In the genomic region with DNA sequence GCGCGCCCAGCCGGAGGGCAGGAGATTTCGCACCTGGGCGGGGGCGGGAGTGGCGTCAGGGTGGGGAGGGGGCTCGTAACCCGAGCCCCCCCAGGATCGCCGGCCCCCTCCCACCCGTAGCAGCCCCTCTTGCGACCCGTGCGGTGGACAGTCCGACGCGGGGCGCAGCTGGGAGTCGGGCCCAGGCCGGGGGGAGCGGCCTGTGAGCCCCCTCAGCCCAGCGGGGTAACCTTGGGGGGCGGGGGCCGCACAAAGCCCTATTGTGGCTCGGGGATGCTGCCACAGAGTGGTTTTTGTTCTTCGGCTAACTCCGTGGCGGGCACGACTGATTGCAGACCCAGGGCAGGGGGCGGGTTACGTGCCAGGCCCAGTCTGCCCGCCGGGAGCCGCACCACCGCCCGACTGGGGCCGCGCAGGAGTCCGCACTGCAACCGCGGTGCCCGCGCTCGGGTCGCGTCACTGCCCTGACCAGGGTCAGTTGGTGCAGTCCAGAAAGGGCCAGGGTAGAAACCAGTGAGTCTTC, we compare ENCODE assay signal across 8 cellular contexts. TPM values are rescaled to one million over a fixed set of nuclear protein-coding genes. Genes with fewer than 3 reads are reported as not detected.
DNase-seq lines count a peak whose midpoint lies in the region; ATAC-seq, FAIRE-seq and TF ChIP-seq lines count a peak whose summit lies in the region.

No MANE protein-coding gene starts in this region.

- no peaks in the 10 kb centered on the region for H3K27me3 ChIP-seq in pancreas
- no peaks in the 10 kb centered on the region for H3K27me3 ChIP-seq in WERI-Rb-1 (ENCODE audit: insufficient read depth, low read depth, severe bottlenecking)

- no peaks in the 10 kb centered on the region for H3K36me3 Mint-ChIP-seq in IgD-negative memory B cell
- no peaks in the 10 kb centered on the region for H3K36me3 Mint-ChIP-seq in activated naive CD4-positive, alpha-beta T cell treated with anti-CD3 and anti-CD28 coated beads, Interleukin-2, amount 50 U/mL, for 72 hours

- H3K27me3 Mint-ChIP-seq in IgD-negative memory B cell = peaks cover 12% of the 10 kb centered on the region

- H3K4me1 Mint-ChIP-seq in IgD-negative memory B cell = peaks cover 20 to 35% (median 27%) of the 10 kb centered on the region in 3 donors

- intact Hi-C loops in left cardiac atrium (cut with DNase I) (loop anchor here in 1 of 2 donors (2.0 to 10.0 kb wide), 3 partner anchors 19 to 179 kb away; partner anchors contain the start of genes NPFF, SP1 and TARBP2), pancreas (cut with DNase I) (no loop called here)

- 3 to 4% methylated on average over 47 of the region's 47 CpGs for WGBS in pancreas, 2 donors

- peak overlapping the region in 3 of 4 donors; percentile 74 to 82 (median 79) for H3K27ac ChIP-seq in pancreas
- no peak overlapping the region for H3K27ac ChIP-seq in WERI-Rb-1

- peak overlapping the region; percentile 83 to 99 (median 92) for H3K4me3 Mint-ChIP-seq in IgD-negative memory B cell

- H3K36me3 ChIP-seq in pancreas (no peaks in the 10 kb centered on the region), WERI-Rb-1 (no peaks in the 10 kb centered on the region; the same call in 1 of the 2 replicates)

- peaks cover 0 to 1% (median 0%) of the 10 kb centered on the region in 3 donors for H3K9me3 Mint-ChIP-seq in IgD-negative memory B cell
- H3K9me3 Mint-ChIP-seq in activated naive CD4-positive, alpha-beta T cell treated with anti-CD3 and anti-CD28 coated beads, Interleukin-2, amount 50 U/mL, for 72 hours = no peaks in the 10 kb centered on the region

- no peaks in the 10 kb centered on the region for H3K9me3 ChIP-seq in pancreas
- H3K9me3 ChIP-seq in WERI-Rb-1 (ENCODE audit: severe bottlenecking) = no peaks in the 10 kb centered on the region

- no peak for DNase-seq in AG09309 (ENCODE audit: low read depth)
- DNase-seq in activated naive CD4-positive, alpha-beta T cell treated with anti-CD3 and anti-CD28 coated beads, Interleukin-2, amount 50 U/mL, for 72 hours (ENCODE audit: low spot score in 2 of 2) = peak; percentile 32 to 69
- peak; percentile 53 for DNase-seq in left cardiac atrium
- DNase-seq in pancreas = peak; percentile 19 to 79 (median 50)
- no peak for DNase-seq in MV-4-11 (lab: John Stamatoyannopoulos, UW)
- no peak for DNase-seq in NCI-H82 treated with DMSO at 0.1 percent for 48 hours (lab: John Stamatoyannopoulos, UW; ENCODE audit: unreplicated experiment)
- no peak for DNase-seq in WERI-Rb-1

- H3K4me1 ChIP-seq in pancreas = peaks cover 7 to 21% (median 10%) of the 10 kb centered on the region in 3 donors

- H3K4me3 ChIP-seq in AG09309 (ENCODE audit: control insufficient read depth, low read depth, low read length) = peak overlapping the region; percentile 55
- H3K4me3 ChIP-seq in pancreas = peak overlapping the region; percentile 26 to 74 (median 44)
- no peak overlapping the region for H3K4me3 ChIP-seq in WERI-Rb-1 (ENCODE audit: low read depth, low read length)

- no peak for FAIRE-seq in pancreas (lab: Jason Lieb, UNC)

- peak overlapping the region in 2 of 3 donors; percentile 49 to 59 for H3K27ac Mint-ChIP-seq in IgD-negative memory B cell
- H3K27ac Mint-ChIP-seq in activated naive CD4-positive, alpha-beta T cell treated with anti-CD3 and anti-CD28 coated beads, Interleukin-2, amount 50 U/mL, for 72 hours = peak overlapping the region; percentile 37 to 85

- no peak for ATAC-seq in activated naive CD4-positive, alpha-beta T cell treated with anti-CD3 and anti-CD28 coated beads, Interleukin-2, amount 50 U/mL, for 72 hours
- ATAC-seq in left cardiac atrium = peak; percentile 17 to 27
- peak in 2 of 4 donors; percentile 2 to 6 for ATAC-seq in pancreas

- TF ChIP-seq CTCF in AG09309 (IDR thresholded peaks at IDR 0.05; ENCODE audit: control insufficient read depth, insufficient read depth, low read depth, low read length, missing control alignments) (no peak), pancreas (IDR thresholded peaks at IDR 0.05) (no peak), WERI-Rb-1 (IDR thresholded peaks at IDR 0.05; ENCODE audit: low read depth, low read length) (no peak)

RNA-seq across cellular contexts. Expression of gene AAAS, which starts 4.2 kb away (rescaled TPM):
- polyA plus RNA-seq in IgD-negative memory B cell (41.3 TPM), pancreas (10 to 100 TPM; 51.7 to 61.1 TPM)
- total RNA-seq in activated naive CD4-positive, alpha-beta T cell treated with anti-CD3 and anti-CD28 coated beads, Interleukin-2, amount 50 U/mL, for 72 hours = 10 to 100 TPM; 52.3 to 83.5 TPM
- total RNA-seq in left cardiac atrium (10 to 100 TPM; 35.7 to 40.3 TPM), pancreas (10 to 100 TPM; 18.6 to 37.0 (median 22.6) TPM)

RNA-seq across cellular contexts. Expression of gene SP7, which starts 10.6 kb away (rescaled TPM):
- not detected for polyA plus RNA-seq in IgD-negative memory B cell
- not detected for total RNA-seq in activated naive CD4-positive, alpha-beta T cell treated with anti-CD3 and anti-CD28 coated beads, Interleukin-2, amount 50 U/mL, for 72 hours
- not detected for total RNA-seq in left cardiac atrium
- total RNA-seq in pancreas = not detected
- polyA plus RNA-seq in pancreas = not detected

RNA-seq across cellular contexts. Expression of gene MYG1, which starts 26.1 kb away (rescaled TPM):
- polyA plus RNA-seq in IgD-negative memory B cell (50.4 TPM), pancreas (10 to 100 TPM; 58.1 to 76.9 TPM)
- 10 to 100 TPM; 63.8 to 91.5 TPM for total RNA-seq in activated naive CD4-positive, alpha-beta T cell treated with anti-CD3 and anti-CD28 coated beads, Interleukin-2, amount 50 U/mL, for 72 hours
- total RNA-seq in left cardiac atrium (10 to 100 TPM; 35.0 to 37.0 TPM), pancreas (10 to 100 TPM; 25.4 to 34.1 (median 30.6) TPM)

RNA-seq across cellular contexts. Expression of gene PFDN5, which starts 30.3 kb away (rescaled TPM):
- polyA plus RNA-seq in IgD-negative memory B cell (1,442 TPM), pancreas (100 to 1,000 TPM; 874 to 875 TPM)
- 100 to 1,000 TPM; 334 to 355 TPM for total RNA-seq in activated naive CD4-positive, alpha-beta T cell treated with anti-CD3 and anti-CD28 coated beads, Interleukin-2, amount 50 U/mL, for 72 hours
- total RNA-seq in left cardiac atrium (100 to 1,000 TPM; 345 to 377 TPM), pancreas (100 to 1,000 TPM; 203 to 247 (median 231) TPM)

RNA-seq across cellular contexts. Expression of gene SP1, which starts 54.4 kb away (rescaled TPM):
- polyA plus RNA-seq in IgD-negative memory B cell (9.1 TPM), pancreas (10 to 100 TPM in 1 of 2 donors, 1 to 10 TPM in 1; 8.4 to 10.8 TPM)
- 100 to 1,000 TPM in 1 of 2 donors, 10 to 100 TPM in 1; 86.0 to 156 TPM for total RNA-seq in activated naive CD4-positive, alpha-beta T cell treated with anti-CD3 and anti-CD28 coated beads, Interleukin-2, amount 50 U/mL, for 72 hours
- total RNA-seq in left cardiac atrium (10 to 100 TPM; 31.3 to 33.4 TPM), pancreas (10 to 100 TPM; 25.1 to 48.4 (median 32.5) TPM)

Comparison
In these comparisons a context has a peak if more than half of its experiments do, and no peak if none do; other contexts are left out.
1. DNase-seq: peak in activated naive CD4-positive, alpha-beta T cell treated with anti-CD3 and anti-CD28 coated beads, Interleukin-2, amount 50 U/mL, for 72 hours (2 of 2), left cardiac atrium (single experiment) and pancreas (6 of 6); none in AG09309 (single experiment), MV-4-11 (single experiment), NCI-H82 treated with DMSO at 0.1 percent for 48 hours (single experiment) and WERI-Rb-1 (single experiment).
2. ATAC-seq: peak in left cardiac atrium (2 of 2); none in activated naive CD4-positive, alpha-beta T cell treated with anti-CD3 and anti-CD28 coated beads, Interleukin-2, amount 50 U/mL, for 72 hours (0 of 2).